In genomic region chr12:72017054-72017651, GRCh38 we compare ENCODE assay signal across 8 cellular contexts.
A peak's percentile ranks its signal among the peaks of the same experiment; 100 is the strongest.
DNase-seq lines count a peak whose midpoint lies in the region; ATAC-seq and TF ChIP-seq lines count a peak whose summit lies in the region.

No MANE protein-coding gene starts in this region.

- peak; percentile 95 for ATAC-seq in GM18519 (IDR thresholded peaks at IDR 0.05; ENCODE audit: low FRiP score, unreplicated experiment)
- ATAC-seq in HG03025 (IDR thresholded peaks at IDR 0.05; ENCODE audit: low FRiP score, unreplicated experiment): peak; percentile 98

- peak; percentile 77 for TF ChIP-seq CTCF in astrocyte of the cerebellum (IDR thresholded peaks at IDR 0.05; ENCODE audit: low read depth, low read length, missing control alignments)

- DNase-seq in ACHN: peak; percentile 74
- DNase-seq in NCI-H1930 (lab: John Stamatoyannopoulos, UW): peak; percentile 28 to 51
- peak; percentile 26 for DNase-seq in T-helper 9 cell
- peak; percentile 51 for DNase-seq in astrocyte of the cerebellum (ENCODE audit: low read depth)
- DNase-seq in hypothalamus (lab: John Stamatoyannopoulos, UW): peak in 48 of 51 donors; percentile 1 to 85 (median 46)
- DNase-seq in smooth muscle cell of the brain vasculature (ENCODE audit: low read depth, low spot score): peak; percentile 43

- H3K4me3 ChIP-seq in astrocyte of the cerebellum (ENCODE audit: low read depth, low read length): no peak overlapping the region

- in situ Hi-C loops in ACHN (cut with HindIII; ENCODE audit: low pct_ligation_motif_present, low pct_unique_long_range_greater_than_20kb, low sequenced_read_pairs): no loop called here
- in situ Hi-C loops in astrocyte of the cerebellum (cut with HindIII; ENCODE audit: low sequenced_read_pairs): no loop called here
